ENCODE assay signal across 1 cellular context in the genomic region with DNA sequence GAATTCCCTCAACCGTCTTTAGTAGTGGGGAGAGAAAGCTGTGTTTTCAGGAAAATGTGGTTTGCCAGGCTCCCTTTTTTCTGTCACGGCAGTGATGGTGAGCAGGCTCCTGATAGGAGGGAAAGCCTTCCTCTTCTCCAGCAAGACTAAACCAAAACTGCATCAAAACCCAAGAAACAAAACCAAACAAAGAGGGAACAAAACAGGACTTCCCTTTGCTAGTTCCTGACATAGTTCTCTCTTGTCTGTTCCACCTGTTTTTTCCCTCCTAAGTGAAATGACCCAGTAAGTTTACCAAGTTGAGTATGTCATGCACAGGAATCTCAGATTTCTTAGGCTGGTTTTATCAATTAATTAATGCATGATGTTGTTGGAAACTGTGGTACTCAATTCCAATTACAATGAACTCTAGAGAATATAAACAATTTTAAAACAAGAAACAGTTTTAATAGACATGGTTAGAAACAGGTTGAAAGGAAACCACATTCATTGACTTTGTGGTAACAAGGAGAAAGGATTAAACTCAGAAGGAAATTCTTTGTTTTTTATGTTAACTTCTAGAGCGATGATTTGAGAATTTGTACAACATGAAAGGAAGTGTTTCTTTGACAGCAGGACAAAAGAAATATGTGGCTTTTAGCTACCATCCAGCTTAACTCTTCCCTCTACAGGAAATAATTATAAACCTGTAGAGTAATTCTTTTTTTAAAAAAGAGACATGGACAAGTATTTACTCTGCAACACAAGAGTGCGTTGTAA.
TF ChIP-seq lines count a peak whose summit lies in the region.

No MANE protein-coding gene starts in this region.

TF ChIP-seq in GM23338, 12 proteins besides CTCF, POLR2A, EP300 and RAD21 (continued from another document):
- no peak for TF ChIP-seq ZNF462 (CRISPR knock-in tag; IDR thresholded peaks at IDR 0.05)
- TF ChIP-seq JUNB (IDR thresholded peaks at IDR 0.05; ENCODE audit: unreplicated experiment), result no peak
- no peak for TF ChIP-seq STAT1 (IDR thresholded peaks at IDR 0.05; ENCODE audit: unreplicated experiment)
- no peak for TF ChIP-seq ZNF331 (CRISPR knock-in tag; IDR thresholded peaks at IDR 0.05; ENCODE audit: low read depth)
- TF ChIP-seq CREB1 (CRISPR knock-in tag; IDR thresholded peaks at IDR 0.05; ENCODE audit: low read depth), result no peak
- no peak for TF ChIP-seq EZH2phosphoT487 (IDR thresholded peaks at IDR 0.05; ENCODE audit: unreplicated experiment)
- no peak for TF ChIP-seq EZH2 (IDR thresholded peaks at IDR 0.05; ENCODE audit: low read depth, unreplicated experiment)
- no peak for TF ChIP-seq POLR2AphosphoS5 (IDR thresholded peaks at IDR 0.05; ENCODE audit: low read depth)
- TF ChIP-seq, protein P1, sequence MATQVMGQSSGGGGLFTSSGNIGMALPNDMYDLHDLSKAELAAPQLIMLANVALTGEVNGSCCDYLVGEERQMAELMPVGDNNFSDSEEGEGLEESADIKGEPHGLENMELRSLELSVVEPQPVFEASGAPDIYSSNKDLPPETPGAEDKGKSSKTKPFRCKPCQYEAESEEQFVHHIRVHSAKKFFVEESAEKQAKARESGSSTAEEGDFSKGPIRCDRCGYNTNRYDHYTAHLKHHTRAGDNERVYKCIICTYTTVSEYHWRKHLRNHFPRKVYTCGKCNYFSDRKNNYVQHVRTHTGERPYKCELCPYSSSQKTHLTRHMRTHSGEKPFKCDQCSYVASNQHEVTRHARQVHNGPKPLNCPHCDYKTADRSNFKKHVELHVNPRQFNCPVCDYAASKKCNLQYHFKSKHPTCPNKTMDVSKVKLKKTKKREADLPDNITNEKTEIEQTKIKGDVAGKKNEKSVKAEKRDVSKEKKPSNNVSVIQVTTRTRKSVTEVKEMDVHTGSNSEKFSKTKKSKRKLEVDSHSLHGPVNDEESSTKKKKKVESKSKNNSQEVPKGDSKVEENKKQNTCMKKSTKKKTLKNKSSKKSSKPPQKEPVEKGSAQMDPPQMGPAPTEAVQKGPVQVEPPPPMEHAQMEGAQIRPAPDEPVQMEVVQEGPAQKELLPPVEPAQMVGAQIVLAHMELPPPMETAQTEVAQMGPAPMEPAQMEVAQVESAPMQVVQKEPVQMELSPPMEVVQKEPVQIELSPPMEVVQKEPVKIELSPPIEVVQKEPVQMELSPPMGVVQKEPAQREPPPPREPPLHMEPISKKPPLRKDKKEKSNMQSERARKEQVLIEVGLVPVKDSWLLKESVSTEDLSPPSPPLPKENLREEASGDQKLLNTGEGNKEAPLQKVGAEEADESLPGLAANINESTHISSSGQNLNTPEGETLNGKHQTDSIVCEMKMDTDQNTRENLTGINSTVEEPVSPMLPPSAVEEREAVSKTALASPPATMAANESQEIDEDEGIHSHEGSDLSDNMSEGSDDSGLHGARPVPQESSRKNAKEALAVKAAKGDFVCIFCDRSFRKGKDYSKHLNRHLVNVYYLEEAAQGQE (IDR thresholded peaks at IDR 0.05; ENCODE audit: unreplicated experiment), result no peak
- TF ChIP-seq ETS1 (IDR thresholded peaks at IDR 0.05), result no peak
